22 cellular contexts compared by ENCODE assay signal in genomic region chr19:51544038-51544437, GRCh38. TPM values are rescaled to one million over a fixed set of nuclear protein-coding genes. Genes with fewer than 3 reads are reported as not detected.
DNase-seq lines count a peak whose midpoint lies in the region; ATAC-seq and TF ChIP-seq lines count a peak whose summit lies in the region.
"Had no signal": no experiment of that assay in that cellular context is flagged by ENCODE, and none has a peak within 500 bp of the region (broad histone marks: within the 10 kb centered on the region; RNA-seq: fewer than 3 reads in every experiment).

No MANE protein-coding gene starts in this region.

- H2BK15ac ChIP-seq in neuronal stem cell (ENCODE audit: low read length): no peak overlapping the region

- H2AFZ ChIP-seq in neuronal stem cell (ENCODE audit: low read length): no peak overlapping the region

- peak overlapping the region; percentile 98 for H3K27ac ChIP-seq in KOPT-K1 (ENCODE audit: low read depth, low read length, poor library complexity, severe bottlenecking)
- no peak overlapping the region for H3K27ac ChIP-seq in neuronal stem cell (replicated peaks; ENCODE audit: low read length)
- H3K27ac ChIP-seq: A549, C4-2B had no signal

- H3K36me3 ChIP-seq in KOPT-K1 (ENCODE audit: insufficient read depth, low read length): no peaks in the 10 kb centered on the region
- H3K36me3 ChIP-seq in neuronal stem cell (replicated peaks in 1 of 2; ENCODE audit: control insufficient read depth in 2 of 2, insufficient read depth in 2 of 2, low read length in 2 of 2): no peaks in the 10 kb centered on the region
- H3K36me3 ChIP-seq: HAP-1 had no signal

- H3K9me3 ChIP-seq in KOPT-K1 (ENCODE audit: insufficient read depth, low read length, poor library complexity, severe bottlenecking): no peaks in the 10 kb centered on the region
- H3K9me3 ChIP-seq in neuronal stem cell (replicated peaks in 1 of 2; ENCODE audit: control insufficient read depth in 2 of 2, insufficient read depth in 1 of 2, low read depth in 1 of 2, low read length in 2 of 2): peaks cover 0 to 20% of the 10 kb centered on the region in 2 donors
- H3K9me3 ChIP-seq: HAP-1 had no signal

- CTCF ChIA-PET in activated CD8-positive, alpha-beta T cell treated with anti-CD3 and anti-CD28 coated beads, Interleukin-2, amount 10 ng/mL, durations not matched to agents 7 days and 5 days (lab: Charles Lee): no interaction called here
- CTCF ChIA-PET in activated CD8-positive, alpha-beta T cell treated with anti-CD3 and anti-CD28 coated beads for 36 hours (lab: Charles Lee): no interaction called here

- intact Hi-C loops in activated CD8-positive, alpha-beta T cell treated with anti-CD3 and anti-CD28 coated beads for 36 hours (cut with micrococcal nuclease): no loop called here

- POLR2A ChIA-PET in activated CD8-positive, alpha-beta T cell treated with anti-CD3 and anti-CD28 coated beads, Interleukin-2, amount 10 ng/mL, durations not matched to agents 7 days and 5 days (lab: Charles Lee): no interaction called here
- POLR2A ChIA-PET in activated CD8-positive, alpha-beta T cell treated with anti-CD3 and anti-CD28 coated beads for 36 hours (lab: Charles Lee): no interaction called here

- no peak for ATAC-seq in activated CD8-positive, alpha-beta T cell treated with anti-CD3 and anti-CD28 coated beads, Interleukin-2, amount 10 ng/mL, durations not matched to agents 7 days and 5 days
- ATAC-seq in activated CD8-positive, alpha-beta T cell treated with anti-CD3 and anti-CD28 coated beads for 36 hours: no peak
- no peak for ATAC-seq in stimulated activated memory B cell treated with anti-CD40 and anti-IgM and Interleukin-4, amounts not matched to agents 10 μg/mL and 1 μg/mL and 100 μg/mL, for 72 hours
- ATAC-seq in GM18909 (IDR thresholded peaks at IDR 0.05; ENCODE audit: poor library complexity, unreplicated experiment) (no peak), GM19351 (IDR thresholded peaks at IDR 0.05; ENCODE audit: unreplicated experiment) (no peak)
- ATAC-seq: A549; CD8-positive, alpha-beta T cell had no signal

- H3K4ac ChIP-seq in neuronal stem cell (ENCODE audit: low read length): no peak overlapping the region

- H3K4me1 Mint-ChIP-seq in activated CD8-positive, alpha-beta T cell treated with anti-CD3 and anti-CD28 coated beads, Interleukin-2, amount 10 ng/mL, durations not matched to agents 7 days and 5 days (ENCODE audit: low read depth): peaks cover 30% of the 10 kb centered on the region
- H3K4me1 Mint-ChIP-seq in activated CD8-positive, alpha-beta T cell treated with anti-CD3 and anti-CD28 coated beads for 36 hours (ENCODE audit: low read depth): peaks cover 11% of the 10 kb centered on the region
- peaks cover 79% of the 10 kb centered on the region for H3K4me1 Mint-ChIP-seq in stimulated activated memory B cell treated with anti-CD40 and anti-IgM and Interleukin-4, amounts not matched to agents 10 μg/mL and 1 μg/mL and 100 μg/mL, for 72 hours

- peaks cover 0 to 13% (median 3%) of the 10 kb centered on the region in 3 experiments for H3K27me3 ChIP-seq in neuronal stem cell (ENCODE audit: control insufficient read depth in 3 of 3, insufficient read depth in 3 of 3, low read depth in 1 of 3, low read length in 3 of 3)

- H4K8ac ChIP-seq in neuronal stem cell (ENCODE audit: low read depth, low read length): no peak overlapping the region

- H3K36me3 Mint-ChIP-seq in activated CD8-positive, alpha-beta T cell treated with anti-CD3 and anti-CD28 coated beads, Interleukin-2, amount 10 ng/mL, durations not matched to agents 7 days and 5 days (ENCODE audit: low read depth): no peaks in the 10 kb centered on the region
- H3K36me3 Mint-ChIP-seq in activated CD8-positive, alpha-beta T cell treated with anti-CD3 and anti-CD28 coated beads for 36 hours (ENCODE audit: low read depth): no peaks in the 10 kb centered on the region
- no peaks in the 10 kb centered on the region for H3K36me3 Mint-ChIP-seq in stimulated activated memory B cell treated with anti-CD40 and anti-IgM and Interleukin-4, amounts not matched to agents 10 μg/mL and 1 μg/mL and 100 μg/mL, for 72 hours
- H3K36me3 Mint-ChIP-seq: CD4-positive, CD25-positive, alpha-beta regulatory T cell; CD8-positive, alpha-beta T cell had no signal

- H2BK5ac ChIP-seq in neuronal stem cell (ENCODE audit: low read length): no peak overlapping the region

- H3K27ac Mint-ChIP-seq in activated CD8-positive, alpha-beta T cell treated with anti-CD3 and anti-CD28 coated beads, Interleukin-2, amount 10 ng/mL, durations not matched to agents 7 days and 5 days: no peak overlapping the region
- no peak overlapping the region for H3K27ac Mint-ChIP-seq in activated CD8-positive, alpha-beta T cell treated with anti-CD3 and anti-CD28 coated beads for 36 hours
- H3K27ac Mint-ChIP-seq in stimulated activated memory B cell treated with anti-CD40 and anti-IgM and Interleukin-4, amounts not matched to agents 10 μg/mL and 1 μg/mL and 100 μg/mL, for 72 hours: peak overlapping the region; percentile 87
- H3K27ac Mint-ChIP-seq: CD8-positive, alpha-beta T cell; HFFc6 had no signal

- H3K14ac ChIP-seq in neuronal stem cell (ENCODE audit: low read length): no peak overlapping the region

- no peaks in the 10 kb centered on the region for H3K4me1 ChIP-seq in neuronal stem cell (ENCODE audit: control insufficient read depth in 2 of 2, insufficient read depth in 1 of 2, low read depth in 1 of 2, low read length in 2 of 2)
- H3K4me1 ChIP-seq: A549, HAP-1 had no signal

- peaks cover 30% of the 10 kb centered on the region for H3K27me3 Mint-ChIP-seq in activated CD8-positive, alpha-beta T cell treated with anti-CD3 and anti-CD28 coated beads, Interleukin-2, amount 10 ng/mL, durations not matched to agents 7 days and 5 days (ENCODE audit: low read depth)
- peaks cover 45% of the 10 kb centered on the region for H3K27me3 Mint-ChIP-seq in activated CD8-positive, alpha-beta T cell treated with anti-CD3 and anti-CD28 coated beads for 36 hours
- H3K27me3 Mint-ChIP-seq in stimulated activated memory B cell treated with anti-CD40 and anti-IgM and Interleukin-4, amounts not matched to agents 10 μg/mL and 1 μg/mL and 100 μg/mL, for 72 hours: no peaks in the 10 kb centered on the region

- H4K91ac ChIP-seq in neuronal stem cell (ENCODE audit: low read depth, low read length, poor library complexity): no peak overlapping the region

- no CpG with 5 or more reads among the region's 6 CpGs for WGBS in neuronal stem cell (ENCODE audit: extremely low coverage in 2 of 2, insufficient read length in 2 of 2, insufficient replicate concordance in 1 of 2), 2 donors

- DNase-seq in activated CD8-positive, alpha-beta T cell treated with anti-CD3 and anti-CD28 coated beads, Interleukin-2, amount 10 ng/mL, durations not matched to agents 7 days and 5 days: peak; percentile 8
- no peak for DNase-seq in activated CD8-positive, alpha-beta T cell treated with anti-CD3 and anti-CD28 coated beads for 36 hours
- no peak for DNase-seq in neuronal stem cell (ENCODE audit: low spot score)
- DNase-seq in germinal center (ENCODE audit: low spot score): no peak
- DNase-seq: 8988T; ACHN; AML-193; Calu3; CD4-positive, CD25-positive, alpha-beta regulatory T cell; CD8-positive, alpha-beta T cell; DMS53; DND-41; GOT3; HFFc6 had no signal

- no peak overlapping the region for H2BK12ac ChIP-seq in neuronal stem cell (ENCODE audit: low read length)

- H2BK120ac ChIP-seq in neuronal stem cell (ENCODE audit: low read depth, low read length): no peak overlapping the region

- no peaks in the 10 kb centered on the region for H3K79me1 ChIP-seq in neuronal stem cell (ENCODE audit: low read depth, low read length)

- H3K9ac ChIP-seq in neuronal stem cell (ENCODE audit: low read depth, low read length, poor library complexity): peak overlapping the region; percentile 2

- no peak for TF ChIP-seq CTCF in activated CD8-positive, alpha-beta T cell treated with anti-CD3 and anti-CD28 coated beads for 36 hours (IDR thresholded peaks at IDR 0.05)

- no peaks in the 10 kb centered on the region for H3K9me3 Mint-ChIP-seq in activated CD8-positive, alpha-beta T cell treated with anti-CD3 and anti-CD28 coated beads, Interleukin-2, amount 10 ng/mL, durations not matched to agents 7 days and 5 days (ENCODE audit: insufficient read depth)
- no peaks in the 10 kb centered on the region for H3K9me3 Mint-ChIP-seq in activated CD8-positive, alpha-beta T cell treated with anti-CD3 and anti-CD28 coated beads for 36 hours
- H3K9me3 Mint-ChIP-seq in stimulated activated memory B cell treated with anti-CD40 and anti-IgM and Interleukin-4, amounts not matched to agents 10 μg/mL and 1 μg/mL and 100 μg/mL, for 72 hours: no peaks in the 10 kb centered on the region
- H3K9me3 Mint-ChIP-seq: CD8-positive, alpha-beta T cell had no signal

- H2AK5ac ChIP-seq in neuronal stem cell (ENCODE audit: low read depth, low read length): no peak overlapping the region

- no peak overlapping the region for H3K4me2 ChIP-seq in neuronal stem cell (ENCODE audit: insufficient read depth, low read length, poor library complexity, severe bottlenecking)
- H3K4me2 ChIP-seq: A549 had no signal

- H3K18ac ChIP-seq in neuronal stem cell (ENCODE audit: low read length): no peak overlapping the region

- no peak overlapping the region for H3K4me3 Mint-ChIP-seq in activated CD8-positive, alpha-beta T cell treated with anti-CD3 and anti-CD28 coated beads, Interleukin-2, amount 10 ng/mL, durations not matched to agents 7 days and 5 days
- no peak overlapping the region for H3K4me3 Mint-ChIP-seq in activated CD8-positive, alpha-beta T cell treated with anti-CD3 and anti-CD28 coated beads for 36 hours
- H3K4me3 Mint-ChIP-seq in stimulated activated memory B cell treated with anti-CD40 and anti-IgM and Interleukin-4, amounts not matched to agents 10 μg/mL and 1 μg/mL and 100 μg/mL, for 72 hours: no peak overlapping the region
- H3K4me3 Mint-ChIP-seq: CD4-positive, CD25-positive, alpha-beta regulatory T cell; CD8-positive, alpha-beta T cell; HFFc6 had no signal

- H3K4me3 ChIP-seq in neuronal stem cell (ENCODE audit: low read length in 2 of 2): no peak overlapping the region
- H3K4me3 ChIP-seq: A549, HAP-1 had no signal

- H3K23ac ChIP-seq in neuronal stem cell (ENCODE audit: low read depth, low read length, poor library complexity): no peak overlapping the region

RNA-seq across cellular contexts. Expression of gene SIGLEC6, which starts 12.6 kb away (rescaled TPM):
- total RNA-seq in activated CD8-positive, alpha-beta T cell treated with anti-CD3 and anti-CD28 coated beads, Interleukin-2, amount 10 ng/mL, durations not matched to agents 7 days and 5 days: under 1 TPM in 1 of 2 experiments, not detected in 1; 0.29 TPM
- not detected for total RNA-seq in activated CD8-positive, alpha-beta T cell treated with anti-CD3 and anti-CD28 coated beads for 36 hours
- not detected for polyA plus RNA-seq in neuronal stem cell (2013, experiment 1 of 2)
- polyA plus RNA-seq in neuronal stem cell (2013, experiment 2 of 2): not detected
- total RNA-seq: Calu3; CD4-positive, CD25-positive, alpha-beta regulatory T cell; CD8-positive, alpha-beta T cell; HFFc6 had no signal
- polyA plus RNA-seq: A549; BJ; CD4-positive, CD25-positive, alpha-beta regulatory T cell had no signal

RNA-seq across cellular contexts. Expression of gene ZNF175, which starts 27.0 kb away (rescaled TPM):
- 1 to 10 TPM; 8.4 to 9.7 TPM for total RNA-seq in activated CD8-positive, alpha-beta T cell treated with anti-CD3 and anti-CD28 coated beads, Interleukin-2, amount 10 ng/mL, durations not matched to agents 7 days and 5 days
- 1 to 10 TPM; 6.6 to 8.0 TPM for total RNA-seq in activated CD8-positive, alpha-beta T cell treated with anti-CD3 and anti-CD28 coated beads for 36 hours
- 4.0 TPM for polyA plus RNA-seq in neuronal stem cell (2013, experiment 1 of 2)
- 4.4 TPM for polyA plus RNA-seq in neuronal stem cell (2013, experiment 2 of 2)

RNA-seq across cellular contexts. Expression of gene SIGLEC12, which starts 42.4 kb away (rescaled TPM):
- total RNA-seq in activated CD8-positive, alpha-beta T cell treated with anti-CD3 and anti-CD28 coated beads, Interleukin-2, amount 10 ng/mL, durations not matched to agents 7 days and 5 days: under 1 TPM; 0.34 to 0.53 TPM
- total RNA-seq in activated CD8-positive, alpha-beta T cell treated with anti-CD3 and anti-CD28 coated beads for 36 hours: under 1 TPM; 0.34 to 0.43 TPM
- not detected for polyA plus RNA-seq in neuronal stem cell (2013, experiment 1 of 2)
- not detected for polyA plus RNA-seq in neuronal stem cell (2013, experiment 2 of 2)
- total RNA-seq: Calu3; CD4-positive, CD25-positive, alpha-beta regulatory T cell; CD8-positive, alpha-beta T cell; HFFc6 had no signal
- polyA plus RNA-seq: A549, BJ had no signal
